12 cellular contexts compared by ENCODE assay signal in genomic region chr10:86943316-86944030, GRCh38. TPM values are rescaled to one million over a fixed set of nuclear protein-coding genes. Genes with fewer than 3 reads are reported as not detected.
"Had no signal": no experiment of that assay in that cellular context is flagged by ENCODE, and none has a peak within 500 bp of the region (broad histone marks: within the 10 kb centered on the region; RNA-seq: fewer than 3 reads in every experiment).

No MANE protein-coding gene starts in this region.

- H3K27me3 ChIP-seq: body of pancreas had no signal

- H3K27ac ChIP-seq: body of pancreas, parathyroid adenoma had no signal

- H3K9me3 ChIP-seq: body of pancreas had no signal

- H3K4me3 Mint-ChIP-seq: central memory CD8-positive, alpha-beta T cell; dendritic cell treated with granulocyte-macrophage colony-stimulating factor and Interleukin-4, amounts not matched to agents 40 ng/mL and 50 ng/mL, for 4 days; effector memory CD8-positive, alpha-beta T cell had no signal

- H3K4me3 ChIP-seq: body of pancreas had no signal

- H3K4me1 ChIP-seq: parathyroid adenoma had no signal

- DNase-seq: activated CD4-positive, alpha-beta T cell treated with anti-CD3 and anti-CD28 coated beads, Interleukin-2, amount 50 U/mL, for 48 hours; activated naive CD4-positive, alpha-beta T cell treated with anti-CD3 and anti-CD28 coated beads, Interleukin-2, amount 50 U/mL, for 16 hours; effector memory CD8-positive, alpha-beta T cell; hippocampal formation; stimulated activated CD4-positive, alpha-beta T cell treated with anti-CD3 and anti-CD28 coated beads, Interleukin-1b, Interleukin-23, amount 100 ng/mL, for 48 hours; stimulated activated naive CD4-positive, alpha-beta T cell; T-helper 2 cell had no signal

- H3K9ac ChIP-seq: parathyroid adenoma had no signal

- H3K27ac Mint-ChIP-seq: dendritic cell treated with granulocyte-macrophage colony-stimulating factor and Interleukin-4, amounts not matched to agents 40 ng/mL and 50 ng/mL, for 4 days; effector memory CD8-positive, alpha-beta T cell had no signal

- ATAC-seq: body of pancreas; effector memory CD8-positive, alpha-beta T cell had no signal

- H3K4me1 Mint-ChIP-seq: central memory CD8-positive, alpha-beta T cell had no signal

- H3K79me2 ChIP-seq: parathyroid adenoma had no signal

- H3K9me3 Mint-ChIP-seq: central memory CD8-positive, alpha-beta T cell; dendritic cell treated with granulocyte-macrophage colony-stimulating factor and Interleukin-4, amounts not matched to agents 40 ng/mL and 50 ng/mL, for 4 days; effector memory CD8-positive, alpha-beta T cell had no signal

RNA-seq across cellular contexts. Expression of gene ADIRF, which starts 24.8 kb away (rescaled TPM):
- polyA plus RNA-seq: neural cell had no signal
